ENCODE assay signal across 9 cellular contexts in the genomic region with DNA sequence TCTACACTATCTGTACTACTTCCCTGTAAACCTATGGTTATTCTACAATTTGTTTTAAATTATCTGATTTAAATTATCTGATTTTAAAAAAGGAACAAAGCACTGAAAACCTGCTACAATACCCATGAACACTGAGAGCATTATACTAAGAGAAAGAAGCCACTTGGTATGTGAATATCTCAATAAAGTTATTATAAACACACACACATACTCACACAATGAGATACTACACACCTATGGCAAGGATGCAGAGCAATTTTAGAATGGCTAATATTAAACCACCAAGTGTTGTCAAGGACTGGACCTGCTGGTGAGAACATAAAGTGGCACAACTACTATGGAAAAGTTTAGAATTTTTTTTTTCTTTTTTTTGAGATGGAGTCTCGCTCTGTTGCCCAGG.
"Had no signal": no experiment of that assay in that cellular context is flagged by ENCODE, and none has a peak within 500 bp of the region (broad histone marks: within the 10 kb centered on the region; RNA-seq: fewer than 3 reads in every experiment).

No MANE protein-coding gene starts in this region.

- H3K27ac ChIP-seq: GM23248, HL-60 had no signal

- FAIRE-seq: HepG2 had no signal

- H3K4me3 Mint-ChIP-seq: IgD-negative memory B cell had no signal

- H3K27ac Mint-ChIP-seq: IgD-negative memory B cell had no signal

- H3K4me3 ChIP-seq: GM23248, HAP-1 had no signal

- ATAC-seq: HCT116, HepG2 had no signal

- H3K36me3 Mint-ChIP-seq: IgD-negative memory B cell had no signal

- H3K9ac ChIP-seq: GM23248 had no signal

- DNase-seq: GM23248, GOT3, H7, KG1 had no signal

- H3K9me3 Mint-ChIP-seq: IgD-negative memory B cell had no signal

- H2AFZ ChIP-seq: GM23248 had no signal

- H3K9me3 ChIP-seq: HAP-1 had no signal
